Comparison of ENCODE assay signal across 8 cellular contexts in the genomic region with DNA sequence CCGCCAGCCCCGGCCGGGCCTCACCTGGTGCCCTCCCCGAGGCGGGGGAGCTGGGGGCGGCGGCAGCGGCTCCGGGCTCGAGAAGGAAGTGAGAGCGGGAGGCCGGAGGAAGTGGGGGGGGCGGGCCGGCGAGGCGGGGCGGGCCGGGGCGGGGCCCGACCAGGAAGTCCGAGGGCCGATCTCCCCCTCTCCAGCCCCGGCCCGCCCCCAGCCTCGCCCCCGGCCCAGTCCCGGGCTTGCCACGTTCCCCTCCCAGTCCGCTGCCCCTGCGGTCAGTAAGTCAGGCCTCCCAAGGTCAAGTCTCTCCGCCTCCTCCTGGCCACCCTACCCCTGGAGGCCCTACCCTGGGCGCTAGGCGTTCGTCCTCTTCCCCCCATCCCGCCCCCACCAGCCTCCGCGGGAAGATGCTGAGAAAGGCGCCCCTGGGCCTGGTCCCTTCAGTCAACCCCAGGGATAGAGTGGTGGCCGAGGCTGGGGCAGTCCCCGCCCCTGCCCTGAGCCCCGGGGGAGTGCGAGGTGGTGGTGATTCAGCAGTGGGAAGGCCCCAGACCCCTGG. TPM values are rescaled to one million over a fixed set of nuclear protein-coding genes. Genes with fewer than 3 reads are reported as not detected.
DNase-seq lines count a peak whose midpoint lies in the region; ATAC-seq and TF ChIP-seq lines count a peak whose summit lies in the region.

TSS of gene RHOG (minus strand) at position 90 of the 556 bp plus-strand sequence. CDS start 12,821 bp downstream, outside the sequence.

- peak; percentile 66 for TF ChIP-seq POLR2A in GM18505 (IDR thresholded peaks at IDR 0.05; ENCODE audit: borderline replicate concordance, extremely low read depth, insufficient read depth, insufficient read length)

- ATAC-seq in GM18505 (IDR thresholded peaks at IDR 0.05; ENCODE audit: unreplicated experiment) (peak; percentile 43), HG02885 (IDR thresholded peaks at IDR 0.05; ENCODE audit: poor library complexity, unreplicated experiment) (peak; percentile 47)

- WGBS in thymus: under 1% methylated on average over 42 of the region's 42 CpGs

- peaks cover 4% of the 10 kb centered on the region for H3K36me3 ChIP-seq in thymus (ENCODE audit: control insufficient read depth, insufficient read depth)

- peaks cover 27% of the 10 kb centered on the region for H3K36me3 Mint-ChIP-seq in activated CD4-positive, alpha-beta memory T cell treated with anti-CD3 and anti-CD28 coated beads for 36 hours

- peak within 1 kb of the TSS; percentile 92 for H3K4me3 Mint-ChIP-seq in activated CD4-positive, alpha-beta memory T cell treated with anti-CD3 and anti-CD28 coated beads for 36 hours

- H3K27ac ChIP-seq in epithelial cell of prostate (peak within 1 kb of the TSS; percentile 83), thymus (ENCODE audit: low read depth) (peak within 1 kb of the TSS; percentile 99)

- H3K9me3 ChIP-seq in mononuclear cell (ENCODE audit: low read depth, low read length): no peaks in the 10 kb centered on the region
- H3K9me3 ChIP-seq in thymus (ENCODE audit: control insufficient read depth): no peaks in the 10 kb centered on the region

- DNase-seq in AG09309 (ENCODE audit: low read depth): peak; percentile 35
- DNase-seq in NCI-H2196 (lab: John Stamatoyannopoulos, UW; ENCODE audit: unreplicated experiment): peak; percentile 48
- no peak for DNase-seq in activated CD4-positive, alpha-beta memory T cell treated with anti-CD3 and anti-CD28 coated beads for 36 hours
- DNase-seq in epithelial cell of prostate (ENCODE audit: low read depth, low spot score): no peak

- peak within 1 kb of the TSS; percentile 93 for H3K27ac Mint-ChIP-seq in activated CD4-positive, alpha-beta memory T cell treated with anti-CD3 and anti-CD28 coated beads for 36 hours

- TF ChIP-seq CTCF in AG09309 (IDR thresholded peaks at IDR 0.05; ENCODE audit: control insufficient read depth, insufficient read depth, low read depth, low read length, missing control alignments): no peak

- H3K27me3 Mint-ChIP-seq in activated CD4-positive, alpha-beta memory T cell treated with anti-CD3 and anti-CD28 coated beads for 36 hours: no peaks in the 10 kb centered on the region

- peaks cover 42% of the 10 kb centered on the region for H3K4me1 ChIP-seq in mononuclear cell (ENCODE audit: insufficient read depth, low read length)
- peaks cover 32% of the 10 kb centered on the region for H3K4me1 ChIP-seq in thymus (ENCODE audit: control insufficient read depth, insufficient read depth, low read length)

- H3K4me3 ChIP-seq in AG09309 (ENCODE audit: control insufficient read depth, low read depth, low read length): peak within 1 kb of the TSS; percentile 80
- peak within 1 kb of the TSS; percentile 96 for H3K4me3 ChIP-seq in mononuclear cell (ENCODE audit: low read length)
- peak within 1 kb of the TSS; percentile 97 for H3K4me3 ChIP-seq in thymus (ENCODE audit: low read length)

- peaks cover 46% of the 10 kb centered on the region for H3K4me1 Mint-ChIP-seq in activated CD4-positive, alpha-beta memory T cell treated with anti-CD3 and anti-CD28 coated beads for 36 hours (ENCODE audit: low read depth)

- POLR2A ChIA-PET in activated CD4-positive, alpha-beta memory T cell treated with anti-CD3 and anti-CD28 coated beads for 36 hours (lab: Charles Lee): interaction anchor here (0.6 to 5.7 kb wide), 24 partner anchors 8 to 255 kb away, joined by 3 to 124 read pairs (median 4); partner anchors contain the start of genes NUP98, RRM1 and STIM1

- no peaks in the 10 kb centered on the region for H3K9me3 Mint-ChIP-seq in activated CD4-positive, alpha-beta memory T cell treated with anti-CD3 and anti-CD28 coated beads for 36 hours

- H3K27me3 ChIP-seq in mononuclear cell (ENCODE audit: insufficient read depth, low read length) (no peaks in the 10 kb centered on the region), thymus (ENCODE audit: control insufficient read depth, insufficient read depth) (no peaks in the 10 kb centered on the region)

- intact Hi-C loops in activated CD4-positive, alpha-beta memory T cell treated with anti-CD3 and anti-CD28 coated beads for 36 hours (cut with micrococcal nuclease): loop anchor here (1.0 kb wide), 4 partner anchors 13 to 253 kb away; partner anchors contain the start of genes NUP98 and RRM1

- CTCF ChIA-PET in activated CD4-positive, alpha-beta memory T cell treated with anti-CD3 and anti-CD28 coated beads for 36 hours (lab: Charles Lee): interaction anchor here (0.6 to 23.7 kb wide), 18 partner anchors 8 to 256 kb away, joined by 3 to 756 read pairs (median 4); partner anchors contain the start of genes NUP98, PGAP2, RRM1 and STIM1

RNA-seq across cellular contexts. Expression of gene RHOG, which starts in this region (rescaled TPM):
- total RNA-seq in activated CD4-positive, alpha-beta memory T cell treated with anti-CD3 and anti-CD28 coated beads for 36 hours: 100 to 1,000 TPM; 181 to 186 TPM
- total RNA-seq in mononuclear cell: 75.6 TPM
- 77.3 TPM for polyA plus RNA-seq in thymus

Comparison
In these comparisons a context has a peak if more than half of its experiments do, and no peak if none do; other contexts are left out.
1. DNase-seq: peak in AG09309 (single experiment) and NCI-H2196 (single experiment); none in activated CD4-positive, alpha-beta memory T cell treated with anti-CD3 and anti-CD28 coated beads for 36 hours (single experiment) and epithelial cell of prostate (single experiment).
2. Peak in every context shown above with its lines, with median percentiles within 50 percentile points of each other: H3K4me3 ChIP-seq.